20 cellular contexts compared by ENCODE assay signal in the genomic region with DNA sequence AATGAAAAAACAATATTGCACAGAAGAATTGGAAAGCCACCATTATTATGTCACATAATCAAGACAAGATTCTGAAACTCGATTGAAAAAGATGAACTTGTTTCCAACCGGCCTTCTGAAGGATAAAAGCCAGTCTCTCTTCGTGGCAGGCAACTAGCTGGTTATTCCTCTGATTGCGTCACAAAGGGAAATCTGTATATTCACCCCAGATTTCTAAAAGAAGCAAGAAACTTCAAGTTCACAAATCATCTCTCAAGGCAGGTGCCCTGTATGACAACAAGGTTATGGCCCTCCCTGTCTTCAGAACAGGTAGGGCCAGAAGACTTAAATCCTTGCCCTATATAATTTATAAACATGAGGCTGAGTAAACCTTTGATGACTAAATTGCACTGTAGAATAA. TPM values are rescaled to one million over a fixed set of nuclear protein-coding genes. Genes with fewer than 3 reads are reported as not detected.
DNase-seq lines count a peak whose midpoint lies in the region; ATAC-seq and TF ChIP-seq lines count a peak whose summit lies in the region.
"Had no signal": no experiment of that assay in that cellular context is flagged by ENCODE, and none has a peak within 500 bp of the region (broad histone marks: within the 10 kb centered on the region; RNA-seq: fewer than 3 reads in every experiment).

No MANE protein-coding gene starts in this region.

- H3K4me3 Mint-ChIP-seq in stimulated activated naive CD8-positive, alpha-beta T cell treated with anti-CD3 and anti-CD28 coated beads, Interleukin-15, amount 100 ng/mL, for 72 hours = no peak overlapping the region
- H3K4me3 Mint-ChIP-seq: activated CD4-positive, alpha-beta memory T cell treated with anti-CD3 and anti-CD28 coated beads for 36 hours; activated naive CD4-positive, alpha-beta T cell treated with anti-CD3 and anti-CD28 coated beads for 36 hours; stimulated activated memory B cell treated with anti-CD40 and anti-IgM and Interleukin-4, amounts not matched to agents 10 μg/mL and 1 μg/mL and 100 μg/mL, for 72 hours had no signal

- no peak overlapping the region for H4K91ac ChIP-seq in mesenchymal stem cell (ENCODE audit: low read length)

- in situ Hi-C loops in transverse colon (cut with MboI; ENCODE audit: low pct_ligation_motif_present in 1 of 4, low pct_unique_long_range_greater_than_20kb in 1 of 4, low sequenced_read_pairs in 3 of 4) = loop anchor here in 1 of 4 donors (25.0 kb wide), 2 partner anchors 245 to 770 kb away; no protein-coding TSS in a partner anchor

- H3K14ac ChIP-seq in mesenchymal stem cell (ENCODE audit: low read length in 2 of 2) = no peak overlapping the region

- WGBS in heart right ventricle, 2 donors = 55 to 71% methylated on average over 4 of the region's 4 CpGs
- WGBS in mesenchymal stem cell = 90% methylated on average over 4 of the region's 4 CpGs
- WGBS in transverse colon (ENCODE audit: low coverage in 1 of 2), 2 donors = 61 to 62% methylated on average over 4 of the region's 4 CpGs

- H3K4me1 ChIP-seq in right atrium auricular region (peaks cover 0 to 25% of the 10 kb centered on the region in 2 donors), heart right ventricle (peaks cover 3 to 40% (median 19%) of the 10 kb centered on the region in 9 donors), mesenchymal stem cell (ENCODE audit: control insufficient read depth, insufficient read depth, low read depth, low read length) (peaks cover 33% of the 10 kb centered on the region), transverse colon (peaks cover 0 to 28% (median 11%) of the 10 kb centered on the region in 4 donors)

- TF ChIP-seq CTCF in right atrium auricular region (IDR thresholded peaks at IDR 0.05) (no peak), heart right ventricle (IDR thresholded peaks at IDR 0.05) (no peak), choroid plexus epithelial cell (conservative IDR thresholded peaks at IDR 0.05; ENCODE audit: low read depth, low read length) (no peak), transverse colon (IDR thresholded peaks at IDR 0.05) (no peak)

- H3K18ac ChIP-seq in mesenchymal stem cell (ENCODE audit: low read depth in 1 of 2, low read length in 2 of 2) = no peak overlapping the region

- no peak for TF ChIP-seq EP300 in transverse colon (IDR thresholded peaks at IDR 0.05; ENCODE audit: low read depth)

- H3K4me1 Mint-ChIP-seq in stimulated activated naive CD8-positive, alpha-beta T cell treated with anti-CD3 and anti-CD28 coated beads, Interleukin-15, amount 100 ng/mL, for 72 hours = peaks cover 33% of the 10 kb centered on the region

- H3K4me3 ChIP-seq in right atrium auricular region = no peak overlapping the region
- H3K4me3 ChIP-seq in heart right ventricle = no peak overlapping the region
- H3K4me3 ChIP-seq in choroid plexus epithelial cell (ENCODE audit: low read depth, low read length) = no peak overlapping the region
- H3K4me3 ChIP-seq in mesenchymal stem cell (ENCODE audit: insufficient read depth in 1 of 2, low read depth in 1 of 2, low read length in 2 of 2) = no peak overlapping the region
- H3K4me3 ChIP-seq in transverse colon = no peak overlapping the region

- H3K36me3 ChIP-seq in right atrium auricular region (peaks cover 11% of the 10 kb centered on the region), heart right ventricle (peaks cover 0 to 8% (median 1%) of the 10 kb centered on the region in 9 donors), mesenchymal stem cell (ENCODE audit: control insufficient read depth in 1 of 2, insufficient read depth in 2 of 2, low read depth in 1 of 2, low read length in 2 of 2) (peaks cover 1 to 6% of the 10 kb centered on the region in 2 experiments), transverse colon (peaks cover 0 to 6% (median under 1%) of the 10 kb centered on the region in 4 donors)

- H3K9ac ChIP-seq in mesenchymal stem cell (ENCODE audit: low read length) = peak overlapping the region; percentile 39

- TF ChIP-seq POLR2A in transverse colon (IDR thresholded peaks at IDR 0.05) = no peak

- H2AFZ ChIP-seq in mesenchymal stem cell (ENCODE audit: low read depth, low read length) = no peak overlapping the region

- no peak overlapping the region for H2AK5ac ChIP-seq in mesenchymal stem cell (ENCODE audit: low read length, severe bottlenecking)

- peak overlapping the region; percentile 96 to 97 for H3K27ac ChIP-seq in right atrium auricular region
- peak overlapping the region in 3 of 10 donors; percentile 98 for H3K27ac ChIP-seq in heart right ventricle
- H3K27ac ChIP-seq in mesenchymal stem cell (ENCODE audit: low read length, poor library complexity, severe bottlenecking) = no peak overlapping the region
- H3K27ac ChIP-seq in transverse colon = peak overlapping the region in 3 of 4 donors; percentile 92 to 93 (median 92)

- H3K23ac ChIP-seq in mesenchymal stem cell (ENCODE audit: low read length in 2 of 2) = no peak overlapping the region

- no peak overlapping the region for H3K4me2 ChIP-seq in mesenchymal stem cell (ENCODE audit: low read length, poor library complexity, severe bottlenecking)

- H2BK120ac ChIP-seq in mesenchymal stem cell (ENCODE audit: low read depth, low read length) = no peak overlapping the region

- H3K27me3 ChIP-seq in right atrium auricular region = no peaks in the 10 kb centered on the region
- H3K27me3 ChIP-seq in heart right ventricle = peaks cover 0 to 43% (median 0%) of the 10 kb centered on the region in 7 donors
- peaks cover 0 to 19% of the 10 kb centered on the region in 2 experiments for H3K27me3 ChIP-seq in mesenchymal stem cell (ENCODE audit: control insufficient read depth in 1 of 2, insufficient read depth in 1 of 2, low read length in 2 of 2)
- H3K27me3 ChIP-seq in transverse colon = no peaks in the 10 kb centered on the region

- H3K9me3 Mint-ChIP-seq in stimulated activated naive CD8-positive, alpha-beta T cell treated with anti-CD3 and anti-CD28 coated beads, Interleukin-15, amount 100 ng/mL, for 72 hours = no peaks in the 10 kb centered on the region
- H3K9me3 Mint-ChIP-seq: activated CD4-positive, alpha-beta memory T cell treated with anti-CD3 and anti-CD28 coated beads for 36 hours; activated naive CD4-positive, alpha-beta T cell treated with anti-CD3 and anti-CD28 coated beads for 36 hours; CD4-positive, alpha-beta T cell; memory B cell; stimulated activated memory B cell treated with anti-CD40 and anti-IgM and Interleukin-4, amounts not matched to agents 10 μg/mL and 1 μg/mL and 100 μg/mL, for 72 hours had no signal

- no peak overlapping the region for H2BK15ac ChIP-seq in mesenchymal stem cell (ENCODE audit: low read depth, poor library complexity, severe bottlenecking)

- H3K79me1 ChIP-seq in mesenchymal stem cell (replicated peaks; ENCODE audit: low read length, poor library complexity, severe bottlenecking) = peaks cover 2% of the 10 kb centered on the region

- H3K9me3 ChIP-seq in right atrium auricular region (no peaks in the 10 kb centered on the region), heart right ventricle (no peaks in the 10 kb centered on the region), mesenchymal stem cell (ENCODE audit: control insufficient read depth, low read length) (no peaks in the 10 kb centered on the region), transverse colon (no peaks in the 10 kb centered on the region)
- H3K9me3 ChIP-seq: heart left ventricle had no signal

- H3K27ac Mint-ChIP-seq in stimulated activated naive CD8-positive, alpha-beta T cell treated with anti-CD3 and anti-CD28 coated beads, Interleukin-15, amount 100 ng/mL, for 72 hours = no peak overlapping the region
- H3K27ac Mint-ChIP-seq: activated CD4-positive, alpha-beta memory T cell treated with anti-CD3 and anti-CD28 coated beads for 36 hours; activated naive CD4-positive, alpha-beta T cell treated with anti-CD3 and anti-CD28 coated beads for 36 hours; CD4-positive, alpha-beta T cell; memory B cell; stimulated activated memory B cell treated with anti-CD40 and anti-IgM and Interleukin-4, amounts not matched to agents 10 μg/mL and 1 μg/mL and 100 μg/mL, for 72 hours had no signal

- DNase-seq in right atrium auricular region (ENCODE audit: low spot score) (no peak), heart right ventricle (no peak), choroid plexus epithelial cell (ENCODE audit: low read depth) (peak; percentile 20), mesenchymal stem cell (peak; percentile 42), transverse colon (no peak), NCI-H2171 (lab: John Stamatoyannopoulos, UW) (no peak), putamen (ENCODE audit: low spot score) (no peak)
- no peak for DNase-seq in stimulated activated naive CD8-positive, alpha-beta T cell treated with anti-CD3 and anti-CD28 coated beads, Interleukin-15, amount 100 ng/mL, for 72 hours
- DNase-seq: activated CD4-positive, alpha-beta memory T cell treated with anti-CD3 and anti-CD28 coated beads for 36 hours; activated naive CD4-positive, alpha-beta T cell treated with anti-CD3 and anti-CD28 coated beads for 36 hours; CD4-positive, alpha-beta T cell; DMS79; kidney; MV-4-11; NCI-H1930; NCI-H446; NK-92 treated with Interleukin-12 subunit alpha and Interleukin-12 subunit beta, amount 100 ng/mL, for 24 hours had no signal

- no peak overlapping the region for H2BK5ac ChIP-seq in mesenchymal stem cell (ENCODE audit: low read depth, low read length, poor library complexity, severe bottlenecking)

- no peak overlapping the region for H4K8ac ChIP-seq in mesenchymal stem cell (ENCODE audit: low read length)

- H3K4ac ChIP-seq in mesenchymal stem cell (ENCODE audit: low read depth in 1 of 2, low read length in 2 of 2) = no peak overlapping the region

- ATAC-seq in heart right ventricle = no peak
- ATAC-seq in stimulated activated naive CD8-positive, alpha-beta T cell treated with anti-CD3 and anti-CD28 coated beads, Interleukin-15, amount 100 ng/mL, for 72 hours = no peak
- ATAC-seq: heart left ventricle; stimulated activated memory B cell treated with anti-CD40 and anti-IgM and Interleukin-4, amounts not matched to agents 10 μg/mL and 1 μg/mL and 100 μg/mL, for 72 hours had no signal

- no peak overlapping the region for H2BK12ac ChIP-seq in mesenchymal stem cell (ENCODE audit: low read length in 2 of 2)

- H3K27me3 Mint-ChIP-seq in stimulated activated naive CD8-positive, alpha-beta T cell treated with anti-CD3 and anti-CD28 coated beads, Interleukin-15, amount 100 ng/mL, for 72 hours = peaks cover 72% of the 10 kb centered on the region

- intact Hi-C loops in heart right ventricle (cut with DNase I) (loop anchor here in 4 of 10 donors (5.0 to 10.0 kb wide), 5 partner anchors 55 to 652 kb away; no protein-coding TSS in a partner anchor), transverse colon (cut with DNase I; ENCODE audit: low total_unique reads) (loop anchor here (10.0 kb wide), 1 partner anchor 562 kb away; no protein-coding TSS in a partner anchor)

RNA-seq across cellular contexts. Expression of gene KLF4, which starts 2.8 kb away (rescaled TPM):
- total RNA-seq in right atrium auricular region (10 to 100 TPM; 62.9 to 95.5 TPM), heart right ventricle (10 to 100 TPM; 16.7 to 62.2 (median 31.0) TPM), transverse colon (100 to 1,000 TPM; 304 to 861 (median 407) TPM)
- polyA plus RNA-seq in heart right ventricle = 10 to 100 TPM; 19.1 to 23.2 TPM
- polyA plus RNA-seq in mesenchymal stem cell (2013, experiment 1 of 2) = 21.2 TPM
- 21.0 TPM for polyA plus RNA-seq in mesenchymal stem cell (2013, experiment 2 of 2)

Comparison
In these comparisons a context has a peak if more than half of its experiments do, and no peak if none do; other contexts are left out.
1. DNase-seq: peak in choroid plexus epithelial cell (single experiment) and mesenchymal stem cell (single experiment); none in right atrium auricular region (single experiment), heart right ventricle (0 of 2), transverse colon (single experiment), NCI-H2171 (single experiment), putamen (single experiment) and stimulated activated naive CD8-positive, alpha-beta T cell treated with anti-CD3 and anti-CD28 coated beads, Interleukin-15, amount 100 ng/mL, for 72 hours (0 of 2).